ENCODE assay signal across 35 cellular contexts in the genomic region with DNA sequence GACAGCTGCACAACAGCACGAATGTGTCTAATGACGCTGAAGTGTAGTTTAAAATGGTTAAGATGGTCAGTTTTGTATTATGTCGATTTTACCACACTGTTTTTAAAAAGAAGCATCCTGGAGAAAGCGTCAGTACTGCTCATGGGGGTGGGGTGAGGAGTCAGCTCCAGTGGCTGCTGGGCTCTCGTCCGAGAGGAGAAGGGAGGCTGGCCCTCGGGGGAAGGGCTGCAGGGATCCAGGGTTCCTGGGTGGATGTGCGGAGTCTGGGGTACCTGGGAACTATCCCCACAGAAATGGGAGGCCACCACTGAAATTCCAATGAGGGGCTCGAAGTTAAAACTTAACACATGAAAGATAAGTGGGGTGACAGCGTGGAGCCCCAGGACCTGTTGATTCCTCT. TPM values are rescaled to one million over a fixed set of nuclear protein-coding genes. Genes with fewer than 3 reads are reported as not detected.
A peak's percentile ranks its signal among the peaks of the same experiment; 100 is the strongest.
DNase-seq lines count a peak whose midpoint lies in the region; ATAC-seq, FAIRE-seq and TF ChIP-seq lines count a peak whose summit lies in the region.
"Had no signal": no experiment of that assay in that cellular context is flagged by ENCODE, and none has a peak within 500 bp of the region (broad histone marks: within the 10 kb centered on the region; RNA-seq: fewer than 3 reads in every experiment).

No MANE protein-coding gene starts in this region.

- H3K36me3 ChIP-seq in H1 (ENCODE audit: control insufficient read depth in 2 of 4, insufficient read depth in 4 of 4, low read length in 3 of 4): no peaks in the 10 kb centered on the region
- H3K36me3 ChIP-seq in testis (ENCODE audit: low read depth, missing control alignments): no peaks in the 10 kb centered on the region
- H3K36me3 ChIP-seq in Caco-2 (ENCODE audit: control insufficient read depth, insufficient read depth, low read length): no peaks in the 10 kb centered on the region
- H3K36me3 ChIP-seq: pancreas, thoracic aorta, vagina had no signal

- no peak for ATAC-seq in activated naive CD8-positive, alpha-beta T cell treated with anti-CD3 and anti-CD28 coated beads, Interleukin-2, amount 50 U/mL, for 24 hours
- ATAC-seq in natural killer cell: no peak
- no peak for ATAC-seq in HG02610 (IDR thresholded peaks at IDR 0.05; ENCODE audit: unreplicated experiment)
- ATAC-seq: naive thymus-derived CD8-positive, alpha-beta T cell; stimulated activated naive CD8-positive, alpha-beta T cell treated with anti-CD3 and anti-CD28 coated beads, Interleukin-15, Interleukin-2, amounts not matched to agents 100 U/mL and 50 U/mL, for 24 hours had no signal

- H2BK20ac ChIP-seq in H1 (ENCODE audit: low read length): no peak overlapping the region

- no peak overlapping the region for H3K27ac Mint-ChIP-seq in activated naive CD8-positive, alpha-beta T cell treated with anti-CD3 and anti-CD28 coated beads, Interleukin-2, amount 50 U/mL, for 24 hours
- no peak overlapping the region for H3K27ac Mint-ChIP-seq in activated naive CD8-positive, alpha-beta T cell treated with anti-CD3 and anti-CD28 coated beads for 36 hours
- no peak overlapping the region for H3K27ac Mint-ChIP-seq in natural killer cell
- H3K27ac Mint-ChIP-seq in Caco-2 (ENCODE audit: unreplicated experiment): no peak overlapping the region
- H3K27ac Mint-ChIP-seq: T-helper 1 cell treated with Interleukin-12 subunit alpha and Interleukin-12 subunit beta and Interleukin-4 antibody, amounts not matched to agents 30 μg/mL and 1 μg/mL, for 36 hours had no signal

- no peak overlapping the region for H2AFZ ChIP-seq in H1 (ENCODE audit: low read length)

- intact Hi-C loops in natural killer cell (cut with micrococcal nuclease) (no loop called here), testis (cut with DNase I; ENCODE audit: low total_unique reads) (no loop called here), Caco-2 (cut with micrococcal nuclease; ENCODE audit: unreplicated experiment) (no loop called here)

- H3K27me3 Mint-ChIP-seq in activated naive CD8-positive, alpha-beta T cell treated with anti-CD3 and anti-CD28 coated beads, Interleukin-2, amount 50 U/mL, for 24 hours: no peaks in the 10 kb centered on the region
- H3K27me3 Mint-ChIP-seq in activated naive CD8-positive, alpha-beta T cell treated with anti-CD3 and anti-CD28 coated beads for 36 hours: no peaks in the 10 kb centered on the region
- H3K27me3 Mint-ChIP-seq in natural killer cell (ENCODE audit: low read depth in 2 of 2) (no peaks in the 10 kb centered on the region), Caco-2 (ENCODE audit: insufficient read depth, unreplicated experiment) (no peaks in the 10 kb centered on the region)
- H3K27me3 Mint-ChIP-seq: naive thymus-derived CD8-positive, alpha-beta T cell had no signal

- no peak overlapping the region for H3K4me3 Mint-ChIP-seq in activated naive CD8-positive, alpha-beta T cell treated with anti-CD3 and anti-CD28 coated beads, Interleukin-2, amount 50 U/mL, for 24 hours
- H3K4me3 Mint-ChIP-seq in activated naive CD8-positive, alpha-beta T cell treated with anti-CD3 and anti-CD28 coated beads for 36 hours: no peak overlapping the region
- H3K4me3 Mint-ChIP-seq in natural killer cell (no peak overlapping the region), Caco-2 (ENCODE audit: unreplicated experiment) (no peak overlapping the region)
- H3K4me3 Mint-ChIP-seq: CD4-positive, CD25-positive, alpha-beta regulatory T cell; T-helper 1 cell treated with Interleukin-12 subunit alpha and Interleukin-12 subunit beta and Interleukin-4 antibody, amounts not matched to agents 30 μg/mL and 1 μg/mL, for 36 hours had no signal

- no peak overlapping the region for H3K4me2 ChIP-seq in H1 (ENCODE audit: insufficient read depth in 1 of 2, low read depth in 2 of 2, low read length in 2 of 2)
- H3K4me2 ChIP-seq: A549, SK-N-SH had no signal

- no peak overlapping the region for H4K8ac ChIP-seq in H1 (ENCODE audit: extremely low read depth, insufficient read depth, low read length)

- no peak overlapping the region for H3K14ac ChIP-seq in H1 (ENCODE audit: insufficient read length)

- no peak overlapping the region for H3K9ac ChIP-seq in H1 (replicated peaks in 1 of 4; ENCODE audit: extremely low read depth in 1 of 4, low read depth in 3 of 4, low read length in 3 of 4)
- H3K9ac ChIP-seq: SK-N-SH had no signal

- no peaks in the 10 kb centered on the region for H3K36me3 Mint-ChIP-seq in activated naive CD8-positive, alpha-beta T cell treated with anti-CD3 and anti-CD28 coated beads, Interleukin-2, amount 50 U/mL, for 24 hours (ENCODE audit: low read depth)
- peaks cover 4% of the 10 kb centered on the region for H3K36me3 Mint-ChIP-seq in activated naive CD8-positive, alpha-beta T cell treated with anti-CD3 and anti-CD28 coated beads for 36 hours
- no peaks in the 10 kb centered on the region for H3K36me3 Mint-ChIP-seq in natural killer cell
- H3K36me3 Mint-ChIP-seq in Caco-2 (ENCODE audit: insufficient read depth, unreplicated experiment): no peaks in the 10 kb centered on the region

- 0 out of 2 replicates have a peak overlapping the region, but pooled peaks have one; percentile 50 for H2BK12ac ChIP-seq in H1 (ENCODE audit: low read depth, low read length)

- POLR2A ChIA-PET in H1 (lab: Charles Lee; ENCODE audit: partially characterized antibody): no interaction called here
- POLR2A ChIA-PET in Caco-2 (lab: Charles Lee): interaction anchor here (0.5 kb wide), 1 partner anchor 88 kb away, joined by 3 read pairs; no protein-coding TSS in a partner anchor

- H3K79me2 ChIP-seq in H1 (ENCODE audit: control insufficient read depth in 1 of 2, insufficient read depth in 2 of 2, low read length in 2 of 2): no peaks in the 10 kb centered on the region

- H2BK15ac ChIP-seq in H1 (ENCODE audit: low read length): no peak overlapping the region

- no peak overlapping the region for H2BK5ac ChIP-seq in H1 (ENCODE audit: low read depth, low read length)

- no peaks in the 10 kb centered on the region for H3K9me3 Mint-ChIP-seq in activated naive CD8-positive, alpha-beta T cell treated with anti-CD3 and anti-CD28 coated beads, Interleukin-2, amount 50 U/mL, for 24 hours
- H3K9me3 Mint-ChIP-seq in activated naive CD8-positive, alpha-beta T cell treated with anti-CD3 and anti-CD28 coated beads for 36 hours: no peaks in the 10 kb centered on the region
- H3K9me3 Mint-ChIP-seq in natural killer cell (no peaks in the 10 kb centered on the region), Caco-2 (ENCODE audit: unreplicated experiment) (no peaks in the 10 kb centered on the region)
- H3K9me3 Mint-ChIP-seq: T-helper 1 cell treated with Interleukin-12 subunit alpha and Interleukin-12 subunit beta and Interleukin-4 antibody, amounts not matched to agents 30 μg/mL and 1 μg/mL, for 36 hours had no signal

- H3K27me3 ChIP-seq in H1 (replicated peaks in 1 of 4; ENCODE audit: control insufficient read depth in 3 of 4, extremely low read depth in 1 of 4, insufficient read depth in 3 of 4, low read length in 3 of 4) (peaks cover 0 to 10% (median 1%) of the 10 kb centered on the region in 4 experiments; a peak in 4 of 7 replicates), testis (no peaks in the 10 kb centered on the region), Caco-2 (replicated peaks; ENCODE audit: control insufficient read depth, insufficient read depth, low read length) (no peaks in the 10 kb centered on the region)
- H3K27me3 ChIP-seq: pancreas, vagina had no signal

- no peak for TF ChIP-seq EP300 in H1 (IDR thresholded peaks at IDR 0.05; ENCODE audit: borderline replicate concordance in 1 of 2, low read depth in 2 of 2, low read length in 2 of 2)

- H4K20me1 ChIP-seq in H1 (replicated peaks in 1 of 2; ENCODE audit: control insufficient read depth in 1 of 2, insufficient read depth in 2 of 2, low read length in 2 of 2): peaks cover 0 to 2% of the 10 kb centered on the region in 2 experiments

- no peak overlapping the region for H3K18ac ChIP-seq in H1 (ENCODE audit: extremely low read depth, low read length)

- peak; percentile 0 for DNase-seq in activated naive CD8-positive, alpha-beta T cell treated with anti-CD3 and anti-CD28 coated beads, Interleukin-2, amount 50 U/mL, for 24 hours
- DNase-seq in activated naive CD8-positive, alpha-beta T cell treated with anti-CD3 and anti-CD28 coated beads for 36 hours: no peak
- DNase-seq in H1 (ENCODE audit: low read depth in 1 of 2, low spot score in 2 of 2): no peak
- DNase-seq in natural killer cell: peak; percentile 4
- DNase-seq in testis: peak; percentile 8
- no peak for DNase-seq in Caco-2
- no peak for DNase-seq in globus pallidus (ENCODE audit: low spot score)
- DNase-seq: activated CD4-positive, alpha-beta T cell treated with anti-CD3 and anti-CD28 coated beads, Interleukin-2, amount 50 U/mL, for 48 hours; activated CD4-positive, CD25-positive, alpha-beta regulatory T cell treated with anti-CD3 and anti-CD28 coated beads, Interleukin-2, amount 50 U/mL, for 72 hours; caudate nucleus; CD4-positive, CD25-positive, alpha-beta regulatory T cell; KBM-7; NCI-H1105; NCI-H1930; NCI-H2171 treated with DMSO at 0.1 percent for 48 hours; NCI-H524 treated with DMSO at 0.1 percent for 48 hours; OCI-M1; retina; SK-N-SH; small intestine; stimulated activated naive CD8-positive, alpha-beta T cell treated with anti-CD3 and anti-CD28 coated beads, Interleukin-15, Interleukin-2, amounts not matched to agents 100 U/mL and 50 U/mL, for 24 hours had no signal

- no peak overlapping the region for H4K5ac ChIP-seq in H1 (ENCODE audit: insufficient read length, low read depth, low read length)

- no peak for FAIRE-seq in H1 (lab: Jason Lieb, UNC)
- FAIRE-seq: A549, astrocyte, HTR-8/SVneo, pancreas, small intestine, TTC549 had no signal

- CTCF ChIA-PET in H1 (lab: Charles Lee; ENCODE audit: partially characterized antibody) (interaction anchor here (0.6 to 4.6 kb wide), 9 partner anchors 9 to 361 kb away, joined by 3 to 27 read pairs (median 5); a partner anchor contains a TSS), Caco-2 (lab: Charles Lee) (interaction anchor here (1.1 kb wide), 1 partner anchor 253 kb away, joined by 3 read pairs; no protein-coding TSS in a partner anchor)

- H3K27ac ChIP-seq in H1 (ENCODE audit: low read depth, low read length) (no peak overlapping the region), testis (no peak overlapping the region)
- H3K27ac ChIP-seq: A549, pancreas, thoracic aorta, vagina had no signal

- no peak overlapping the region for H2BK120ac ChIP-seq in H1 (replicated peaks; ENCODE audit: low read depth, low read length)

- no peak for TF ChIP-seq CTCF in H1 (IDR thresholded peaks at IDR 0.05; ENCODE audit: control extremely low read depth in 1 of 3, insufficient read depth in 1 of 3, low read depth in 1 of 3, low read length in 3 of 3)
- no peak for TF ChIP-seq CTCF in natural killer cell (IDR thresholded peaks at IDR 0.05)
- no peak for TF ChIP-seq CTCF in testis (IDR thresholded peaks at IDR 0.05)
- no peak for TF ChIP-seq CTCF in Caco-2 (IDR thresholded peaks at IDR 0.05; ENCODE audit: insufficient read depth in 1 of 2, low read depth in 1 of 2, low read length in 1 of 2, severe bottlenecking in 1 of 2, unreplicated experiment in 1 of 2)

- no peak overlapping the region for H3K4ac ChIP-seq in H1 (replicated peaks; ENCODE audit: insufficient read length, low read depth, low read length)

- BruUV-seq in Caco-2 (replicated peaks; lab: Mats Ljungman, UMichigan): no TSS peak

- 89% methylated on average over 7 of the region's 10 CpGs; no CpG with 5 or more reads in 1 of the 2 experiments for WGBS in H1 (ENCODE audit: extremely low coverage in 1 of 2, insufficient coverage in 1 of 2, insufficient read length in 1 of 2, insufficient replicate concordance in 2 of 2, low coverage in 1 of 2, low lambda C conversion rate in 2 of 2, missing lambda C conversion rate in 1 of 2), 2 experiments
- 88 to 94% methylated on average over 9 to 10 of the region's 10 CpGs for WGBS in testis, 2 donors

- H4K91ac ChIP-seq in H1 (replicated peaks; ENCODE audit: insufficient read length, low read length): no peak overlapping the region

- H3K9me3 ChIP-seq in H1 (ENCODE audit: insufficient read depth in 2 of 2, low read depth in 1 of 2, low read length in 1 of 2) (no peaks in the 10 kb centered on the region), testis (no peaks in the 10 kb centered on the region), Caco-2 (no peaks in the 10 kb centered on the region)
- H3K9me3 ChIP-seq: A549, pancreas, SK-N-SH, thoracic aorta, vagina had no signal

- no peak overlapping the region for H3K56ac ChIP-seq in H1 (replicated peaks; ENCODE audit: insufficient read length, low read depth, low read length)

- TF ChIP-seq RAD21 in H1 (IDR thresholded peaks at IDR 0.05 in 1 of 2, conservative IDR thresholded peaks at IDR 0.05 in 1 of 2; ENCODE audit: low read depth in 2 of 2, low read length in 2 of 2): no peak

- TF ChIP-seq POLR2A in H1 (IDR thresholded peaks at IDR 0.05; ENCODE audit: control extremely low read depth in 1 of 2, low read depth in 2 of 2, low read length in 2 of 2): no peak
- TF ChIP-seq POLR2A in testis (IDR thresholded peaks at IDR 0.05): no peak

- no peak overlapping the region for H3K23ac ChIP-seq in H1 (ENCODE audit: insufficient read length)

- no peaks in the 10 kb centered on the region for H3K79me1 ChIP-seq in H1 (ENCODE audit: low read depth, low read length)

- H2AK5ac ChIP-seq in H1 (ENCODE audit: low read depth, low read length): no peak overlapping the region

- H3K4me1 ChIP-seq in H1 (replicated peaks in 1 of 4; ENCODE audit: control insufficient read depth in 3 of 4, insufficient read depth in 4 of 4, low read length in 3 of 4): peaks cover 0 to 5% (median 3%) of the 10 kb centered on the region in 4 experiments; a peak in 2 of 7 replicates
- no peaks in the 10 kb centered on the region for H3K4me1 ChIP-seq in testis
- H3K4me1 ChIP-seq in Caco-2: no peaks in the 10 kb centered on the region
- H3K4me1 ChIP-seq: A549, vagina had no signal

- H3K4me1 Mint-ChIP-seq in activated naive CD8-positive, alpha-beta T cell treated with anti-CD3 and anti-CD28 coated beads, Interleukin-2, amount 50 U/mL, for 24 hours: peaks cover 16% of the 10 kb centered on the region
- H3K4me1 Mint-ChIP-seq in activated naive CD8-positive, alpha-beta T cell treated with anti-CD3 and anti-CD28 coated beads for 36 hours: peaks cover 16% of the 10 kb centered on the region
- peaks cover 29 to 57% of the 10 kb centered on the region in 2 donors for H3K4me1 Mint-ChIP-seq in natural killer cell
- peaks cover 7% of the 10 kb centered on the region for H3K4me1 Mint-ChIP-seq in Caco-2 (ENCODE audit: low read depth, unreplicated experiment)

- H3K4me3 ChIP-seq in H1 (ENCODE audit: extremely low read depth in 1 of 4, insufficient read depth in 2 of 4, low read depth in 3 of 4, low read length in 4 of 4) (no peak overlapping the region), testis (no peak overlapping the region), Caco-2 (ENCODE audit: low read depth, low read length) (no peak overlapping the region)
- H3K4me3 ChIP-seq: A549, lung, pancreas, thoracic aorta, vagina had no signal

- no peaks in the 10 kb centered on the region for H3K23me2 ChIP-seq in H1 (ENCODE audit: low read depth, low read length)

RNA-seq across cellular contexts. Expression of a gene that starts 11.9 kb away (rescaled TPM):
- total RNA-seq in activated naive CD8-positive, alpha-beta T cell treated with anti-CD3 and anti-CD28 coated beads for 36 hours: 1 to 10 TPM; 2.5 to 2.6 TPM
- not detected in 2 replicates for total RNA-seq in H1 (2021; fragmentation: NEBNext Ultra II Directional; extraction: Animal tissue kit (Norgen Biotek cat#: 25700))
- polyA plus RNA-seq in H1 (2011; rRNA removed) (not detected in 2 replicates), testis (ENCODE audit: insufficient read depth, low read depth, low replicate concordance) (0.88 TPM)
- polyA plus RNA-seq in H1 (2011; cell fraction: cytosol; rRNA removed): not detected
- polyA plus RNA-seq in H1 (2011; cell fraction: nucleus; rRNA removed): not detected
- not detected in 4 replicates for polyA plus RNA-seq in H1 (2012, experiment 1 of 2)
- not detected for polyA plus RNA-seq in H1 (2012, experiment 2 of 2)
- polyA plus RNA-seq in H1 (2013, experiment 1 of 2): not detected
- polyA plus RNA-seq in H1 (2013, experiment 2 of 2): not detected
- polyA minus RNA-seq in H1 (2011; rRNA and poly(A)+ RNA removed): not detected in 2 replicates
- polyA minus RNA-seq in H1 (2011; cell fraction: cytosol; rRNA and poly(A)+ RNA removed): not detected
- not detected for polyA minus RNA-seq in H1 (2011; cell fraction: nucleus; rRNA and poly(A)+ RNA removed)
- total RNA-seq in natural killer cell (100 to 1,000 TPM; 227 to 325 (median 237) TPM), testis (under 1 TPM; 0.12 to 0.47 TPM), Caco-2 (2022) (0.09 and 0.21 TPM in 2 replicates)
- total RNA-seq: astrocyte, fibroblast of villous mesenchyme, MCF 10A had no signal
- polyA plus RNA-seq: A549 had no signal

RNA-seq across cellular contexts. Expression of a gene that starts 12.0 kb away (rescaled TPM):
- 1 to 10 TPM; 5.4 to 5.5 TPM for total RNA-seq in activated naive CD8-positive, alpha-beta T cell treated with anti-CD3 and anti-CD28 coated beads for 36 hours
- not detected in 2 replicates for total RNA-seq in H1 (2021; fragmentation: NEBNext Ultra II Directional; extraction: Animal tissue kit (Norgen Biotek cat#: 25700))
- not detected in 2 replicates for polyA plus RNA-seq in H1 (2011; rRNA removed)
- not detected for polyA plus RNA-seq in H1 (2011; cell fraction: cytosol; rRNA removed)
- polyA plus RNA-seq in H1 (2011; cell fraction: nucleus; rRNA removed): not detected
- polyA plus RNA-seq in H1 (2012, experiment 1 of 2): 0.13 to 0.16 TPM in 2 of 4 replicates, not detected in the others
- not detected for polyA plus RNA-seq in H1 (2012, experiment 2 of 2)
- not detected for polyA plus RNA-seq in H1 (2013, experiment 1 of 2)
- not detected for polyA plus RNA-seq in H1 (2013, experiment 2 of 2)
- not detected in 2 replicates for polyA minus RNA-seq in H1 (2011; rRNA and poly(A)+ RNA removed)
- polyA minus RNA-seq in H1 (2011; cell fraction: cytosol; rRNA and poly(A)+ RNA removed): not detected
- not detected for polyA minus RNA-seq in H1 (2011; cell fraction: nucleus; rRNA and poly(A)+ RNA removed)
- total RNA-seq in natural killer cell: 100 to 1,000 TPM; 268 to 327 (median 299) TPM
- total RNA-seq in testis: 1 to 10 TPM; 1.0 to 1.1 TPM
- 1.5 TPM for polyA plus RNA-seq in testis (ENCODE audit: insufficient read depth, low read depth, low replicate concordance)
- 0.97 and 1.2 TPM in 2 replicates for total RNA-seq in Caco-2 (2022)
- total RNA-seq: astrocyte, esophagus mucosa, MCF 10A had no signal
- polyA plus RNA-seq: A549 had no signal

RNA-seq across cellular contexts. Expression of a gene that starts 19.5 kb away (rescaled TPM):
- 1 to 10 TPM; 2.5 to 2.9 TPM for total RNA-seq in activated naive CD8-positive, alpha-beta T cell treated with anti-CD3 and anti-CD28 coated beads for 36 hours
- 0.23 and 0.56 TPM in 2 replicates for total RNA-seq in H1 (2021; fragmentation: NEBNext Ultra II Directional; extraction: Animal tissue kit (Norgen Biotek cat#: 25700))
- polyA plus RNA-seq in H1 (2011; rRNA removed) (0.41 and 0.51 TPM in 2 replicates), testis (ENCODE audit: insufficient read depth, low read depth, low replicate concordance) (1.3 TPM)
- 0.34 TPM for polyA plus RNA-seq in H1 (2011; cell fraction: cytosol; rRNA removed)
- 0.34 TPM for polyA plus RNA-seq in H1 (2011; cell fraction: nucleus; rRNA removed)
- polyA plus RNA-seq in H1 (2012, experiment 1 of 2): 0.15 to 0.42 TPM (median 0.37 TPM) in 3 of 4 replicates, not detected in the other
- polyA plus RNA-seq in H1 (2012, experiment 2 of 2): 0.08 TPM
- polyA plus RNA-seq in H1 (2013, experiment 1 of 2): 0.26 TPM
- polyA plus RNA-seq in H1 (2013, experiment 2 of 2): 0.42 TPM
- 0.13 TPM in 1 of 2 replicates, not detected in the other for polyA minus RNA-seq in H1 (2011; rRNA and poly(A)+ RNA removed)
- polyA minus RNA-seq in H1 (2011; cell fraction: cytosol; rRNA and poly(A)+ RNA removed): 0.59 TPM
- 0.40 TPM for polyA minus RNA-seq in H1 (2011; cell fraction: nucleus; rRNA and poly(A)+ RNA removed)
- total RNA-seq in natural killer cell (10 to 100 TPM; 10.8 to 16.8 (median 16.0) TPM), testis (1 to 10 TPM; 4.8 to 5.8 TPM), Caco-2 (2022) (26.6 and 32.5 TPM in 2 replicates)
- total RNA-seq: astrocyte, fibroblast of villous mesenchyme, MCF 10A had no signal
- polyA plus RNA-seq: A549, SK-N-SH had no signal

Comparison
In these comparisons a context has a peak if more than half of its experiments do, and no peak if none do; other contexts are left out.
1. DNase-seq: peak in activated naive CD8-positive, alpha-beta T cell treated with anti-CD3 and anti-CD28 coated beads, Interleukin-2, amount 50 U/mL, for 24 hours (single experiment), natural killer cell (single experiment) and testis (single experiment); none in activated naive CD8-positive, alpha-beta T cell treated with anti-CD3 and anti-CD28 coated beads for 36 hours (single experiment), H1 (0 of 2), Caco-2 (0 of 2) and globus pallidus (single experiment).
2. RNA of a gene that starts 11.9 kb away (total RNA-seq): 227 to 325 TPM in natural killer cell; 2.5 to 2.6 TPM in activated naive CD8-positive, alpha-beta T cell treated with anti-CD3 and anti-CD28 coated beads for 36 hours, 0.12 to 0.47 TPM in testis, 0.09 to 0.21 TPM in Caco-2 and not detected in H1; every median in the first group is over 10 times any median in the second.
3. RNA of a gene that starts 12.0 kb away (total RNA-seq): 268 to 327 TPM in natural killer cell; 5.4 to 5.5 TPM in activated naive CD8-positive, alpha-beta T cell treated with anti-CD3 and anti-CD28 coated beads for 36 hours, 0.97 to 1.2 TPM in Caco-2, 1.0 to 1.1 TPM in testis and not detected in H1; every median in the first group is over 10 times any median in the second.